In the genomic region with DNA sequence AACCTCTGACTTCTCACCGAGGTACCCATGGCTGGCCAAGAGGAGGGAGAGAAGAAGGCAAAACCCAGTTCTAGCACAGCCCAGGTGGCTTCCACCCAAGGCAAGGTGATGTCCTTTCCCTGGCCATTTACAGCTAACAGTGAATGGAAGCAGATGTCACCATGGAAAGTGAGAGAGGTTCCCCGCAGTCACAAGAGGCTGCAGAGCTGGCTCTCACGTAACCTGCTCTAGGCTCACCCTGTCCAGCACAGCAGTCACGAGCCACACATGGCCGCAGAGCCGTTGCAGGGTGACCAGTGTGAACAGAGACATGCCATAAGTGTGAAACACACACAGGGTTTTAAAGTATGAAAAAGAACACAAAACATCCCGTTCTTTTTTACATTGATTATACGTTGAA, we compare ENCODE assay signal across 14 cellular contexts.
"Had no signal": no experiment of that assay in that cellular context is flagged by ENCODE, and none has a peak within 500 bp of the region (broad histone marks: within the 10 kb centered on the region; RNA-seq: fewer than 3 reads in every experiment).

No MANE protein-coding gene starts in this region.

- H3K27ac Mint-ChIP-seq: activated CD4-positive, alpha-beta T cell treated with anti-CD3 and anti-CD28 coated beads, Interleukin-2, amount 10 ng/mL, durations not matched to agents 7 days and 5 days; activated naive CD4-positive, alpha-beta T cell treated with anti-CD3 and anti-CD28 coated beads, Interleukin-2, amount 10 ng/mL, durations not matched to agents 7 days and 5 days; activated T-helper 2 cell treated with anti-CD3 and anti-CD28 coated beads, Interferon-gamma antibody, Interleukin-2, Interleukin-4, amounts not matched to agents 10 μg/mL and 5 μg/mL and 100 μg/mL, durations not matched to agents 14 hours and 24 hours and 36 hours; endodermal cell; stimulated activated memory B cell treated with anti-CD40 and anti-IgM and Interleukin-4, amounts not matched to agents 10 μg/mL and 1 μg/mL and 100 μg/mL, for 72 hours had no signal

- H3K9me3 Mint-ChIP-seq: activated CD4-positive, alpha-beta T cell treated with anti-CD3 and anti-CD28 coated beads, Interleukin-2, amount 10 ng/mL, durations not matched to agents 7 days and 5 days; activated naive CD4-positive, alpha-beta T cell treated with anti-CD3 and anti-CD28 coated beads, Interleukin-2, amount 10 ng/mL, durations not matched to agents 7 days and 5 days; activated T-helper 2 cell treated with anti-CD3 and anti-CD28 coated beads, Interferon-gamma antibody, Interleukin-2, Interleukin-4, amounts not matched to agents 10 μg/mL and 5 μg/mL and 100 μg/mL, durations not matched to agents 14 hours and 24 hours and 36 hours; central memory CD8-positive, alpha-beta T cell; endodermal cell; stimulated activated memory B cell treated with anti-CD40 and anti-IgM and Interleukin-4, amounts not matched to agents 10 μg/mL and 1 μg/mL and 100 μg/mL, for 72 hours had no signal

- H3K27ac ChIP-seq: parathyroid adenoma had no signal

- H3K27me3 Mint-ChIP-seq: activated CD4-positive, alpha-beta T cell treated with anti-CD3 and anti-CD28 coated beads, Interleukin-2, amount 10 ng/mL, durations not matched to agents 7 days and 5 days had no signal

- H3K4me1 ChIP-seq: parathyroid adenoma had no signal

- H3K9me3 ChIP-seq: left lung had no signal

- H3K4me1 Mint-ChIP-seq: activated CD4-positive, alpha-beta T cell treated with anti-CD3 and anti-CD28 coated beads, Interleukin-2, amount 10 ng/mL, durations not matched to agents 7 days and 5 days; activated naive CD4-positive, alpha-beta T cell treated with anti-CD3 and anti-CD28 coated beads, Interleukin-2, amount 10 ng/mL, durations not matched to agents 7 days and 5 days; central memory CD8-positive, alpha-beta T cell; stimulated activated memory B cell treated with anti-CD40 and anti-IgM and Interleukin-4, amounts not matched to agents 10 μg/mL and 1 μg/mL and 100 μg/mL, for 72 hours had no signal

- H3K4me3 ChIP-seq: left lung had no signal

- DNase-seq: activated CD4-positive, alpha-beta T cell treated with anti-CD3 and anti-CD28 coated beads, Interleukin-2, amount 10 ng/mL, durations not matched to agents 7 days and 5 days; activated CD4-positive, CD25-positive, alpha-beta regulatory T cell; activated CD8-positive, alpha-beta memory T cell treated with anti-CD3 and anti-CD28 coated beads for 24 hours; activated naive CD4-positive, alpha-beta T cell treated with anti-CD3 and anti-CD28 coated beads, Interleukin-2, amount 10 ng/mL, durations not matched to agents 7 days and 5 days; dermis blood vessel endothelial cell; endodermal cell; erythroblast; left lung; stimulated activated CD4-positive, alpha-beta T cell treated with anti-CD3 and anti-CD28 coated beads, Interleukin-1b, Interleukin-23, amount 100 ng/mL, for 48 hours; T-helper 2 cell had no signal

- H3K4me3 Mint-ChIP-seq: activated CD4-positive, alpha-beta T cell treated with anti-CD3 and anti-CD28 coated beads, Interleukin-2, amount 10 ng/mL, durations not matched to agents 7 days and 5 days; activated naive CD4-positive, alpha-beta T cell treated with anti-CD3 and anti-CD28 coated beads, Interleukin-2, amount 10 ng/mL, durations not matched to agents 7 days and 5 days; central memory CD8-positive, alpha-beta T cell; endodermal cell; stimulated activated memory B cell treated with anti-CD40 and anti-IgM and Interleukin-4, amounts not matched to agents 10 μg/mL and 1 μg/mL and 100 μg/mL, for 72 hours had no signal

- H3K36me3 Mint-ChIP-seq: activated naive CD4-positive, alpha-beta T cell treated with anti-CD3 and anti-CD28 coated beads, Interleukin-2, amount 10 ng/mL, durations not matched to agents 7 days and 5 days; stimulated activated memory B cell treated with anti-CD40 and anti-IgM and Interleukin-4, amounts not matched to agents 10 μg/mL and 1 μg/mL and 100 μg/mL, for 72 hours had no signal

- ATAC-seq: left lung; stimulated activated memory B cell treated with anti-CD40 and anti-IgM and Interleukin-4, amounts not matched to agents 10 μg/mL and 1 μg/mL and 100 μg/mL, for 72 hours had no signal

- H3K27me3 ChIP-seq: left lung had no signal
